In genomic region chr2:124776332-124776731, GRCh38 we compare ENCODE assay signal across 24 cellular contexts.
"Had no signal": no experiment of that assay in that cellular context is flagged by ENCODE, and none has a peak within 500 bp of the region (broad histone marks: within the 10 kb centered on the region; RNA-seq: fewer than 3 reads in every experiment).

No MANE protein-coding gene starts in this region.

- FAIRE-seq: colon, endothelial cell of umbilical vein, frontal cortex had no signal

- H3K27ac ChIP-seq: coronary artery, dorsolateral prefrontal cortex, esophagus muscularis mucosa, foreskin keratinocyte, gastroesophageal sphincter, heart left ventricle, hepatocyte, left ventricle myocardium inferior, lower lobe of right lung had no signal

- H3K4me2 ChIP-seq: hepatocyte had no signal

- H3K9me3 ChIP-seq: esophagus muscularis mucosa, gastroesophageal sphincter, heart left ventricle, left ventricle myocardium inferior, lower lobe of right lung, mucosa of descending colon had no signal

- H3K27me3 ChIP-seq: dorsolateral prefrontal cortex, esophagus muscularis mucosa, foreskin keratinocyte, gastroesophageal sphincter, heart left ventricle, hepatocyte had no signal

- H3K79me2 ChIP-seq: hepatocyte had no signal

- DNase-seq: dermis blood vessel endothelial cell; dorsolateral prefrontal cortex; effector CD4-positive, alpha-beta T cell; effector memory CD4-positive, alpha-beta T cell; foreskin keratinocyte; heart left ventricle; hypothalamus; immature natural killer cell; islet precursor cell; kidney; kidney glomerular epithelial cell; left colon; left ventricle myocardium inferior; lower lobe of right lung; mesenchymal stem cell; mucosa of descending colon; naive B cell had no signal

- H2AFZ ChIP-seq: hepatocyte had no signal

- H3K4me3 ChIP-seq: coronary artery, dorsolateral prefrontal cortex, esophagus muscularis mucosa, gastroesophageal sphincter, heart left ventricle, hepatocyte, left ventricle myocardium inferior, lower lobe of right lung, mucosa of descending colon had no signal

- H3K36me3 ChIP-seq: esophagus muscularis mucosa, gastroesophageal sphincter, heart left ventricle, left ventricle myocardium inferior, lower lobe of right lung had no signal

- H3K4me1 ChIP-seq: esophagus muscularis mucosa, foreskin keratinocyte, gastroesophageal sphincter, heart left ventricle, left ventricle myocardium inferior, lower lobe of right lung had no signal

- ATAC-seq: foreskin keratinocyte, gastroesophageal sphincter, heart left ventricle, left colon, lower lobe of right lung, mucosa of descending colon had no signal
